1 cellular context compared by ENCODE assay signal in the genomic region with DNA sequence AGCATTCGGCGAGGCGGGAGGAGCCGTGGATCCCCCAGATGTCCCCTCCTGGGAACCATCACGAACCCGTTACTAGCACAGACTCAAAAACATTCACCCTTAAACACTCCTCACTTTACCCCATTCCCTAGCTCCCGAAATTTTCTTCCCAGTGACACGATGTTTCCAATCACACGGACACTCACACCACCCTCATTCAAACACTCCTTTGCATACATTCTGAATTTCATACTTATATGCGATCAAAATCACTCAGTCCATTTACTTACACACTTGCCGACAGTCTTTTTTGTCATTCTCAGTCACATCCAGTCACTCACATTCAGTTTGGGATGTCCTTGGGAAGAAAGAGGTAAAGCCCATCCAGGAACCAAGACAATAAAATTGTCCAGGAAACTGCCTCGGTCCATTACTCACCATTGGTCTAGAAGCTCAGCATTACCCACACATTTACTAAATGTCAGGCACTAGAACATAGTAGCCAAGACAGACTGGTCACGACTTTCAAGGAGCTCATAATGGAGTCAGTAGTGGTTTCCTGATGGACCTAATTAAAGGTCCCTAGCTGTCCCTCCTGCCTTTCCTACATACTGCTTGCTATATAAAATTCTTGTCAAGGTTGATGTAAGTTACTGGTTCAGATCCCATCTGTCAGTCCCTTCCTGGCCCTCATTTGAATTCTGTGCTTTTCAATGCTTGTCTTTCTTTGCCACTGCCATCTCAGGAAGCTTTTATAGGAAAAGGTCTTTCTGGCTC.
TF ChIP-seq lines count a peak whose summit lies in the region.

No MANE protein-coding gene starts in this region.

TF ChIP-seq in endothelial cell of umbilical vein, 7 proteins besides CTCF, POLR2A, EP300 and RAD21:
- no peak for TF ChIP-seq GATA2 (IDR thresholded peaks at IDR 0.05; ENCODE audit: insufficient read depth, insufficient read length, low read depth, low read length)
- no peak for TF ChIP-seq JUN (IDR thresholded peaks at IDR 0.05; ENCODE audit: borderline replicate concordance, insufficient read depth, insufficient read length, low read depth)
- TF ChIP-seq EZH2 (IDR thresholded peaks at IDR 0.05; ENCODE audit: borderline replicate concordance, low read depth, low read length, severe bottlenecking), result no peak
- TF ChIP-seq MYC (IDR thresholded peaks at IDR 0.05; ENCODE audit: low read depth, low read length), result no peak
- TF ChIP-seq, protein P1, sequence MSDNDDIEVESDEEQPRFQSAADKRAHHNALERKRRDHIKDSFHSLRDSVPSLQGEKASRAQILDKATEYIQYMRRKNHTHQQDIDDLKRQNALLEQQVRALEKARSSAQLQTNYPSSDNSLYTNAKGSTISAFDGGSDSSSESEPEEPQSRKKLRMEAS (IDR thresholded peaks at IDR 0.05; ENCODE audit: insufficient read depth, insufficient read length), result no peak
- no peak for TF ChIP-seq FOS (IDR thresholded peaks at IDR 0.05; ENCODE audit: borderline replicate concordance, insufficient read depth, low read length)
- TF ChIP-seq POLR2AphosphoS5 (IDR thresholded peaks at IDR 0.05; ENCODE audit: insufficient read depth, low read depth, low read length), result no peak
